ENCODE assay signal across 19 cellular contexts in the genomic region with DNA sequence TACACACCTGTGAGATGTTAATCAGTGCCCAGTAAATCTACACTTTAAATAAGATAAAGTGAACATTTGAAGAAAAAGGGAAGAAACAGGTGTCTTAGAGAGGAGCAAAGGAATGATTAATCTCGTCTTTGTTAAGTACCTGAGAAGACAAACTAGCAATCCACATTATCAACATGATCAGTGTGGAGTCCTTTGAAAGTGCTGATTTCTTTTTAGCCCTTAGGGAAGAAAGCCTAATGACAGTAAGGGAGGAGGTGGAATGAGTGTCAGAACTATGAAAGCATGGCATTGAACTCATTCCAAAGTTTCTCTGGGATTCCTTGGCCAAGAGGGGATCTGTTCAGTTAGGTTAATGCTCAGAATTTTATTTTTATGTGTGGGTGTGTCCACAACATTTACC.
A peak's percentile ranks its signal among the peaks of the same experiment; 100 is the strongest.
DNase-seq lines count a peak whose midpoint lies in the region; ATAC-seq, FAIRE-seq and TF ChIP-seq lines count a peak whose summit lies in the region.
"Had no signal": no experiment of that assay in that cellular context is flagged by ENCODE, and none has a peak within 500 bp of the region (broad histone marks: within the 10 kb centered on the region; RNA-seq: fewer than 3 reads in every experiment).

No MANE protein-coding gene starts in this region.

- H3K27ac ChIP-seq in GM23338 (ENCODE audit: low read depth) (no peak overlapping the region), mesendoderm (ENCODE audit: low read depth, low read length) (no peak overlapping the region), vagina (no peak overlapping the region)
- H3K27ac ChIP-seq: A549, C4-2B, HL-60 had no signal

- H4K8ac ChIP-seq in mesendoderm (ENCODE audit: low read depth, low read length) = no peak overlapping the region

- no peak overlapping the region for H3K56ac ChIP-seq in mesendoderm (ENCODE audit: low read length)

- H3K4me3 Mint-ChIP-seq in Caco-2 (ENCODE audit: unreplicated experiment) (no peak overlapping the region), GM23338 (no peak overlapping the region)
- H3K4me3 Mint-ChIP-seq: CD4-positive, alpha-beta memory T cell had no signal

- H3K4ac ChIP-seq in mesendoderm (ENCODE audit: low read depth, low read length) = no peak overlapping the region

- H3K9ac ChIP-seq in mesendoderm (ENCODE audit: low read length) = no peak overlapping the region

- H3K27me3 ChIP-seq in Caco-2 (replicated peaks; ENCODE audit: control insufficient read depth, insufficient read depth, low read length) (no peaks in the 10 kb centered on the region), GM23338 (ENCODE audit: insufficient read depth) (no peaks in the 10 kb centered on the region), bronchial epithelial cell (ENCODE audit: control insufficient read depth, insufficient read depth, low read length) (no peaks in the 10 kb centered on the region), mesendoderm (ENCODE audit: insufficient read depth, low read length, poor library complexity) (no peaks in the 10 kb centered on the region), vagina (no peaks in the 10 kb centered on the region)
- H3K27me3 ChIP-seq: BE2C had no signal

- no peaks in the 10 kb centered on the region for H3K79me1 ChIP-seq in mesendoderm (ENCODE audit: low read length)

- no peaks in the 10 kb centered on the region for H3K36me3 ChIP-seq in Caco-2 (ENCODE audit: control insufficient read depth, insufficient read depth, low read length)
- no peaks in the 10 kb centered on the region for H3K36me3 ChIP-seq in GM23338 (ENCODE audit: insufficient read depth)
- no peaks in the 10 kb centered on the region for H3K36me3 ChIP-seq in bronchial epithelial cell (ENCODE audit: control insufficient read depth, insufficient read depth, low read length)
- H3K36me3 ChIP-seq in mesendoderm (ENCODE audit: control insufficient read depth, insufficient read depth, low read length) = no peaks in the 10 kb centered on the region
- H3K36me3 ChIP-seq in vagina = no peaks in the 10 kb centered on the region
- H3K36me3 ChIP-seq: BE2C had no signal

- H3K4me1 ChIP-seq in Caco-2 (peaks cover 41% of the 10 kb centered on the region), GM23338 (ENCODE audit: insufficient read depth) (peaks cover 17% of the 10 kb centered on the region), mesendoderm (ENCODE audit: control insufficient read depth, low read depth, low read length) (no peaks in the 10 kb centered on the region), vagina (no peaks in the 10 kb centered on the region)
- H3K4me1 ChIP-seq: A549, BE2C had no signal

- H3K36me3 Mint-ChIP-seq in Caco-2 (ENCODE audit: insufficient read depth, unreplicated experiment) (no peaks in the 10 kb centered on the region), GM23338 (ENCODE audit: low read depth) (no peaks in the 10 kb centered on the region)
- H3K36me3 Mint-ChIP-seq: CD4-positive, alpha-beta memory T cell had no signal

- H3K4me2 ChIP-seq in GM23338 (peak overlapping the region; percentile 48; the same call in 1 of the 2 replicates), mesendoderm (ENCODE audit: low read length) (no peak overlapping the region)
- H3K4me2 ChIP-seq: A549 had no signal

- H3K27ac Mint-ChIP-seq in Caco-2 (ENCODE audit: unreplicated experiment) (peak overlapping the region; percentile 25), GM23338 (no peak overlapping the region)
- H3K27ac Mint-ChIP-seq: CD4-positive, alpha-beta memory T cell had no signal

- no peak overlapping the region for H2BK15ac ChIP-seq in mesendoderm (replicated peaks; ENCODE audit: low read depth)

- no peak for FAIRE-seq in bronchial epithelial cell (lab: Jason Lieb, UNC)
- FAIRE-seq: A549, GM12878, GM18507 had no signal

- no TSS peak for BruUV-seq in Caco-2 (replicated peaks; lab: Mats Ljungman, UMichigan)

- no peaks in the 10 kb centered on the region for H4K20me1 ChIP-seq in GM23338 (replicated peaks; ENCODE audit: insufficient read depth)

- H3K27me3 Mint-ChIP-seq in Caco-2 (ENCODE audit: insufficient read depth, unreplicated experiment) = no peaks in the 10 kb centered on the region
- peaks cover 2% of the 10 kb centered on the region for H3K27me3 Mint-ChIP-seq in GM23338 (ENCODE audit: insufficient read depth, low read depth, poor library complexity)

- DNase-seq in Caco-2 (no peak), GM23338 (ENCODE audit: low spot score) (peak; percentile 5), bronchial epithelial cell (ENCODE audit: low read depth) (peak; percentile 7), mesendoderm (peak; percentile 59), vagina (ENCODE audit: extremely low spot score in 2 of 2) (no peak), NOMO-1 (lab: John Stamatoyannopoulos, UW; ENCODE audit: unreplicated experiment in 2 of 2) (no peak)
- no peak for DNase-seq in effector CD4-positive, alpha-beta T cell
- DNase-seq: BE2C; CD4-positive, alpha-beta memory T cell; COR-L47; DMS53; IMR-90; KG1 had no signal

- H2AK5ac ChIP-seq in mesendoderm (ENCODE audit: low read length) = no peak overlapping the region

- H3K9me3 Mint-ChIP-seq in Caco-2 (ENCODE audit: unreplicated experiment) (peaks cover 10% of the 10 kb centered on the region), GM23338 (no peaks in the 10 kb centered on the region; the same call in 2 of the 3 replicates)

- H3F3A ChIP-seq in GM23338 (replicated peaks; ENCODE audit: low read depth) = no peaks in the 10 kb centered on the region

- H4K5ac ChIP-seq in mesendoderm (ENCODE audit: low read length) = no peak overlapping the region

- POLR2A ChIA-PET in Caco-2 (lab: Charles Lee) = no interaction called here

- intact Hi-C loops in Caco-2 (cut with micrococcal nuclease; ENCODE audit: unreplicated experiment) = no loop called here
- intact Hi-C loops in vagina (cut with DNase I) = no loop called here

- H3K79me2 ChIP-seq in GM23338 (replicated peaks; ENCODE audit: insufficient read depth) (no peaks in the 10 kb centered on the region), mesendoderm (ENCODE audit: control insufficient read depth, insufficient read depth, low read length) (no peaks in the 10 kb centered on the region)

- no peaks in the 10 kb centered on the region for H3K9me3 ChIP-seq in Caco-2
- H3K9me3 ChIP-seq in vagina = no peaks in the 10 kb centered on the region
- H3K9me3 ChIP-seq: A549, BE2C had no signal

- no peak overlapping the region for H2AFZ ChIP-seq in GM23338

- H3K4me1 Mint-ChIP-seq in Caco-2 (ENCODE audit: low read depth, unreplicated experiment) = peaks cover 8% of the 10 kb centered on the region
- peaks cover 12% of the 10 kb centered on the region; the same call in 2 of the 3 replicates for H3K4me1 Mint-ChIP-seq in GM23338

- WGBS in mesendoderm (ENCODE audit: extremely low coverage, insufficient coverage, low lambda C conversion rate) = no CpG with 5 or more reads among the region's 1 CpG

- no peak overlapping the region for H3K4me3 ChIP-seq in Caco-2 (ENCODE audit: low read depth, low read length)
- no peak overlapping the region for H3K4me3 ChIP-seq in GM23338
- no peak overlapping the region for H3K4me3 ChIP-seq in bronchial epithelial cell (ENCODE audit: low read depth, low read length)
- no peak overlapping the region for H3K4me3 ChIP-seq in mesendoderm (ENCODE audit: low read length)
- no peak overlapping the region for H3K4me3 ChIP-seq in vagina
- H3K4me3 ChIP-seq: A549, GM12878 had no signal

- no peak; the same call in 2 of the 3 replicates for ATAC-seq in GM23338
- ATAC-seq: A549, GM12878, HCT116 had no signal

- H2BK5ac ChIP-seq in mesendoderm (ENCODE audit: low read length) = no peak overlapping the region

- H3K9me2 ChIP-seq in GM23338 (ENCODE audit: insufficient read depth) = peaks cover 12% of the 10 kb centered on the region; the same call in 1 of the 2 replicates

- TF ChIP-seq CTCF in Caco-2 (IDR thresholded peaks at IDR 0.05; ENCODE audit: insufficient read depth in 1 of 2, low read depth in 1 of 2, low read length in 1 of 2, severe bottlenecking in 1 of 2, unreplicated experiment in 1 of 2) = no peak
- TF ChIP-seq CTCF in GM23338 (conservative IDR thresholded peaks at IDR 0.05; ENCODE audit: low read depth in 2 of 2) = no peak
- TF ChIP-seq CTCF in bronchial epithelial cell (IDR thresholded peaks at IDR 0.05; ENCODE audit: insufficient read depth, low read length, severe bottlenecking) = no peak
- no peak for TF ChIP-seq CTCF in vagina (IDR thresholded peaks at IDR 0.05)

- H2BK120ac ChIP-seq in mesendoderm (ENCODE audit: low read depth, low read length) = no peak overlapping the region

- CTCF ChIA-PET in Caco-2 (lab: Charles Lee) = no interaction called here

- no peak overlapping the region for H3K18ac ChIP-seq in mesendoderm (ENCODE audit: low read length)

- TF ChIP-seq POLR2A in vagina (IDR thresholded peaks at IDR 0.05) = no peak

- no peak overlapping the region for H3K23ac ChIP-seq in mesendoderm (ENCODE audit: low read length)

TF ChIP-seq in GM23338, 12 proteins besides CTCF, POLR2A, EP300 and RAD21 (continues in another document):
- TF ChIP-seq EZH2phosphoT487 (IDR thresholded peaks at IDR 0.05; ENCODE audit: unreplicated experiment) = no peak

Comparison
In these comparisons a context has a peak if more than half of its experiments do, and no peak if none do; other contexts are left out.
1. DNase-seq: peak in GM23338 (single experiment), bronchial epithelial cell (single experiment) and mesendoderm (single experiment); none in Caco-2 (0 of 2), vagina (0 of 2), effector CD4-positive, alpha-beta T cell (single experiment) and NOMO-1 (0 of 2).